Comparison of ENCODE assay signal across 34 cellular contexts in the genomic region with DNA sequence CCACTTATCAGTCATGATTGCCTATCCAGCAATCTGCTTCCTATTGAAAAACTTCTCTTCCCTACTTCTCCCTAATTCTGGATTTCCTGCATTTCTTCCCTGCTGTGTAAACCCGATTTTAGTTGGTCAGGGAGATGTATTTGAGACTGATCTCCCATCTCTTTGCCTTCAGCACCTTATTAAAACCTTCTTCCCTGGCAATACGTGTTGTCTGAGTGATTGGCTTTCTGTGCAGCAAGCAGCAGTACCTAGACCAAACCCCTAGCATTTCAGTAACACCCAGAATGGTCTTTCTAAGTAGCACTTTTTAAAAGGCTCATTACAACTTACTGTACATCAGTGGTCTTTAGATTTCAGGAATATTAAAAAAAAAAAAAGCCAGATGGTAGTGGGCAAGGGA.
"Had no signal": no experiment of that assay in that cellular context is flagged by ENCODE, and none has a peak within 500 bp of the region (broad histone marks: within the 10 kb centered on the region; RNA-seq: fewer than 3 reads in every experiment).

No MANE protein-coding gene starts in this region.

- DNase-seq: Karpas-422, Kasumi-1, MM.1S, MV-4-11, NCI-H1048, NCI-H1092, NCI-H1092 treated with DMSO at 0.1 percent for 48 hours, NCI-H1105, NCI-H1105 treated with DMSO at 0.1 percent for 48 hours, NCI-H1417, NCI-H1417 treated with DMSO at 0.1 percent for 48 hours, NCI-H1436, NCI-H1436 treated with DMSO at 0.1 percent for 48 hours, NCI-H146, NCI-H1694, NCI-H1694 treated with DMSO at 0.1 percent for 48 hours, NCI-H187, NCI-H187 treated with DMSO at 0.1 percent for 48 hours, NCI-H1930, NCI-H2029, NCI-H2029 treated with DMSO at 0.1 percent for 48 hours, NCI-H2081, NCI-H2081 treated with DMSO at 0.1 percent for 48 hours, NCI-H2107, NCI-H2171, NCI-H2171 treated with DMSO at 0.1 percent for 48 hours, NCI-H2227 treated with DMSO at 0.1 percent for 48 hours, NCI-H226, NCI-H345, NCI-H446, NCI-H446 treated with DMSO at 0.1 percent for 48 hours, NCI-H510A had no signal

- H3K9me3 ChIP-seq: MG63 had no signal

- H3K27ac ChIP-seq: KMS-11 had no signal

- H3K36me3 ChIP-seq: MG63 had no signal

- H3K27me3 ChIP-seq: MG63 had no signal

- H3K9ac ChIP-seq: KMS-11 had no signal

- H3K4me3 ChIP-seq: MG63 had no signal
